In genomic region chr16:29700253-29700987, GRCh38 we compare ENCODE assay signal across 8 cellular contexts. TPM values are rescaled to one million over a fixed set of nuclear protein-coding genes. Genes with fewer than 3 reads are reported as not detected.
DNase-seq lines count a peak whose midpoint lies in the region; ATAC-seq and TF ChIP-seq lines count a peak whose summit lies in the region.

No MANE protein-coding gene starts in this region.

- H3K9me3 ChIP-seq in colonic mucosa (no peaks in the 10 kb centered on the region), liver (ENCODE audit: control insufficient read depth in 4 of 4, low read length in 3 of 4) (no peaks in the 10 kb centered on the region)

- peak; percentile 86 to 89 for TF ChIP-seq RAD21 in liver (IDR thresholded peaks at IDR 0.05)

- H3K27ac Mint-ChIP-seq in activated CD4-positive, alpha-beta T cell treated with anti-CD3 and anti-CD28 coated beads, Interleukin-2, amount 10 ng/mL, durations not matched to agents 7 days and 5 days: peak overlapping the region; percentile 91

- H3K4me3 Mint-ChIP-seq in activated CD4-positive, alpha-beta T cell treated with anti-CD3 and anti-CD28 coated beads, Interleukin-2, amount 10 ng/mL, durations not matched to agents 7 days and 5 days: peak overlapping the region; percentile 49

- peaks cover 5% of the 10 kb centered on the region for H3K9me3 Mint-ChIP-seq in activated CD4-positive, alpha-beta T cell treated with anti-CD3 and anti-CD28 coated beads, Interleukin-2, amount 10 ng/mL, durations not matched to agents 7 days and 5 days

- H3K9ac ChIP-seq in colonic mucosa (ENCODE audit: low read depth in 2 of 2, low read length in 2 of 2) (peak overlapping the region; percentile 34 to 35), liver (ENCODE audit: low read depth in 1 of 2, low read length in 2 of 2) (no peak overlapping the region)

- H3K4me3 ChIP-seq in H7 (ENCODE audit: insufficient read depth, low read depth, low read length) (no peak overlapping the region), colonic mucosa (no peak overlapping the region), liver (ENCODE audit: low read depth in 1 of 3, low read length in 3 of 3) (no peak overlapping the region)

- TF ChIP-seq CTCF in colonic mucosa (IDR thresholded peaks at IDR 0.05) (peak; percentile 86), liver (IDR thresholded peaks at IDR 0.05; ENCODE audit: low read depth, low read length, missing input control) (peak; percentile 94)

- POLR2A ChIA-PET in activated CD4-positive, alpha-beta T cell treated with anti-CD3 and anti-CD28 coated beads, Interleukin-2, amount 10 ng/mL, durations not matched to agents 7 days and 5 days (lab: Charles Lee): interaction anchor here (0.7 to 1.0 kb wide), 2 partner anchors 23 to 116 kb away, joined by 3 to 4 read pairs; partner anchors contain the start of gene PAGR1

- ATAC-seq in HG02610 (IDR thresholded peaks at IDR 0.05; ENCODE audit: unreplicated experiment): no peak

- peaks cover 3% of the 10 kb centered on the region for H3K27me3 Mint-ChIP-seq in activated CD4-positive, alpha-beta T cell treated with anti-CD3 and anti-CD28 coated beads, Interleukin-2, amount 10 ng/mL, durations not matched to agents 7 days and 5 days

- CTCF ChIA-PET in activated CD4-positive, alpha-beta T cell treated with anti-CD3 and anti-CD28 coated beads, Interleukin-2, amount 10 ng/mL, durations not matched to agents 7 days and 5 days (lab: Charles Lee): interaction anchor here (0.6 to 5.2 kb wide), 34 partner anchors 10 to 392 kb away, joined by 3 to 37 read pairs (median 4); partner anchors contain the start of genes KIF22, MVP, PAGR1 and PRRT2

- peak; percentile 94 for DNase-seq in AG08396 (ENCODE audit: low spot score)
- DNase-seq in H7: peak; percentile 88
- DNase-seq in NCI-H510A treated with DMSO at 0.1 percent for 48 hours (lab: John Stamatoyannopoulos, UW): peak; percentile 96
- peak; percentile 78 for DNase-seq in activated CD4-positive, alpha-beta T cell treated with anti-CD3 and anti-CD28 coated beads, Interleukin-2, amount 10 ng/mL, durations not matched to agents 7 days and 5 days
- peak; percentile 83 for DNase-seq in colonic mucosa
- DNase-seq in stimulated activated CD4-positive, alpha-beta T cell treated with anti-CD3 and anti-CD28 coated beads, TNF-alpha, amount 100 ng/mL, for 1 hour (ENCODE audit: low read depth in 3 of 3, low spot score in 1 of 3): peak; percentile 41 to 63 (median 50)

- H3K4me1 ChIP-seq in colonic mucosa (no peaks in the 10 kb centered on the region), liver (ENCODE audit: control insufficient read depth in 4 of 4, insufficient read depth in 4 of 4, low read length in 3 of 4) (peaks cover 0 to 3% (median 0%) of the 10 kb centered on the region in 4 donors)

- H3K36me3 Mint-ChIP-seq in activated CD4-positive, alpha-beta T cell treated with anti-CD3 and anti-CD28 coated beads, Interleukin-2, amount 10 ng/mL, durations not matched to agents 7 days and 5 days (ENCODE audit: low read depth): peaks cover 4% of the 10 kb centered on the region

- H3K4me1 Mint-ChIP-seq in activated CD4-positive, alpha-beta T cell treated with anti-CD3 and anti-CD28 coated beads, Interleukin-2, amount 10 ng/mL, durations not matched to agents 7 days and 5 days: peaks cover 40% of the 10 kb centered on the region

- H3K27me3 ChIP-seq in H7 (ENCODE audit: control insufficient read depth, insufficient read depth, low read length): no peaks in the 10 kb centered on the region
- H3K27me3 ChIP-seq in colonic mucosa: no peaks in the 10 kb centered on the region
- H3K27me3 ChIP-seq in liver (ENCODE audit: control insufficient read depth in 4 of 4, insufficient read depth in 4 of 4, low read length in 3 of 4): no peaks in the 10 kb centered on the region

- intact Hi-C loops in colonic mucosa (cut with DNase I): loop anchor here (5.0 kb wide), 1 partner anchor 322 kb away; the partner anchor contains the start of gene C16orf92

- H3K36me3 ChIP-seq in H7 (replicated peaks; ENCODE audit: control insufficient read depth, insufficient read depth, low read length) (peaks cover 7% of the 10 kb centered on the region), colonic mucosa (no peaks in the 10 kb centered on the region), liver (ENCODE audit: control insufficient read depth in 4 of 4, insufficient read depth in 3 of 4, low read depth in 1 of 4, low read length in 3 of 4) (peaks cover 0 to 2% (median under 1%) of the 10 kb centered on the region in 4 donors)

- no peak overlapping the region for H3K27ac ChIP-seq in colonic mucosa
- no peak overlapping the region for H3K27ac ChIP-seq in liver (ENCODE audit: low read depth in 1 of 2, low read length in 2 of 2)

- 14% methylated on average over 14 of the region's 14 CpGs for WGBS in liver

TF ChIP-seq in liver, 16 proteins besides CTCF, POLR2A, EP300 and RAD21:
- TF ChIP-seq GABPA (IDR thresholded peaks at IDR 0.05 in 1 of 2, conservative IDR thresholded peaks at IDR 0.05 in 1 of 2) (no peak), MAX (IDR thresholded peaks at IDR 0.05) (no peak), EGR1 (IDR thresholded peaks at IDR 0.05; ENCODE audit: low read depth in 2 of 2) (no peak), FOXA2 (IDR thresholded peaks at IDR 0.05) (no peak), FOXA1 (IDR thresholded peaks at IDR 0.05) (no peak), ATF3 (IDR thresholded peaks at IDR 0.05) (no peak), HNF4G (IDR thresholded peaks at IDR 0.05) (no peak), JUND (IDR thresholded peaks at IDR 0.05) (no peak), SP1 (IDR thresholded peaks at IDR 0.05) (no peak), RXRA (IDR thresholded peaks at IDR 0.05) (no peak), REST (IDR thresholded peaks at IDR 0.05) (no peak)

RNA-seq across cellular contexts. Expression of gene QPRT, which starts 21.4 kb away (rescaled TPM):
- 165 and 173 TPM in 2 replicates for total RNA-seq in H7 (2014; rRNA removed; shearing (Covaris generic))
- 1 to 10 TPM; 3.9 to 4.8 TPM for total RNA-seq in activated CD4-positive, alpha-beta T cell treated with anti-CD3 and anti-CD28 coated beads, Interleukin-2, amount 10 ng/mL, durations not matched to agents 7 days and 5 days
- total RNA-seq in colonic mucosa (100 to 1,000 TPM in 1 of 2 donors, 10 to 100 TPM in 1; 54.7 to 102 TPM), liver (10 to 100 TPM; 79.4 to 81.7 TPM)
- polyA plus RNA-seq in liver: 100 to 1,000 TPM; 119 to 143 TPM

RNA-seq across cellular contexts. Expression of gene SPN, which starts 37.4 kb away (rescaled TPM):
- total RNA-seq in H7 (2014; rRNA removed; shearing (Covaris generic)): 0.48 and 0.59 TPM in 2 replicates
- 100 to 1,000 TPM; 351 to 357 TPM for total RNA-seq in activated CD4-positive, alpha-beta T cell treated with anti-CD3 and anti-CD28 coated beads, Interleukin-2, amount 10 ng/mL, durations not matched to agents 7 days and 5 days
- 1 to 10 TPM; 2.3 to 3.7 TPM for total RNA-seq in colonic mucosa
- total RNA-seq in liver: 10 to 100 TPM in 1 of 2 donors, under 1 TPM in 1; 0.92 to 31.2 TPM
- polyA plus RNA-seq in liver: under 1 TPM; 0.85 to 0.90 TPM

RNA-seq across cellular contexts. Expression of gene C16orf54, which starts 45.4 kb away (rescaled TPM):
- not detected in 2 replicates for total RNA-seq in H7 (2014; rRNA removed; shearing (Covaris generic))
- 10 to 100 TPM; 88.3 to 92.3 TPM for total RNA-seq in activated CD4-positive, alpha-beta T cell treated with anti-CD3 and anti-CD28 coated beads, Interleukin-2, amount 10 ng/mL, durations not matched to agents 7 days and 5 days
- total RNA-seq in colonic mucosa (1 to 10 TPM; 1.7 TPM), liver (1 to 10 TPM; 1.3 to 2.4 TPM)
- polyA plus RNA-seq in liver: under 1 TPM; 0.38 to 0.42 TPM

Comparison
In these comparisons a context has a peak if more than half of its experiments do, and no peak if none do; other contexts are left out.
1. H3K9ac ChIP-seq: peak in colonic mucosa (2 of 2); none in liver (0 of 2).
2. RNA of gene QPRT, which starts 21.4 kb away (total RNA-seq): 165 to 173 TPM in H7, 54.7 to 102 TPM in colonic mucosa and 79.4 to 81.7 TPM in liver; 3.9 to 4.8 TPM in activated CD4-positive, alpha-beta T cell treated with anti-CD3 and anti-CD28 coated beads, Interleukin-2, amount 10 ng/mL, durations not matched to agents 7 days and 5 days; every median in the first group is over 4 times any median in the second.
3. RNA of gene SPN, which starts 37.4 kb away (total RNA-seq): 351 to 357 TPM in activated CD4-positive, alpha-beta T cell treated with anti-CD3 and anti-CD28 coated beads, Interleukin-2, amount 10 ng/mL, durations not matched to agents 7 days and 5 days; 0.92 to 31.2 TPM in liver, 2.3 to 3.7 TPM in colonic mucosa and 0.48 to 0.59 TPM in H7; every median in the first group is over 10 times any median in the second.
4. RNA of gene C16orf54, which starts 45.4 kb away (total RNA-seq): 88.3 to 92.3 TPM in activated CD4-positive, alpha-beta T cell treated with anti-CD3 and anti-CD28 coated beads, Interleukin-2, amount 10 ng/mL, durations not matched to agents 7 days and 5 days; 1.3 to 2.4 TPM in liver, 1.7 TPM in colonic mucosa and not detected in H7; every median in the first group is over 10 times any median in the second.
5. Peak in every context shown above with its lines, with median percentiles within 50 percentile points of each other: DNase-seq.